Comparison of ENCODE assay signal across 17 cellular contexts in the genomic region with DNA sequence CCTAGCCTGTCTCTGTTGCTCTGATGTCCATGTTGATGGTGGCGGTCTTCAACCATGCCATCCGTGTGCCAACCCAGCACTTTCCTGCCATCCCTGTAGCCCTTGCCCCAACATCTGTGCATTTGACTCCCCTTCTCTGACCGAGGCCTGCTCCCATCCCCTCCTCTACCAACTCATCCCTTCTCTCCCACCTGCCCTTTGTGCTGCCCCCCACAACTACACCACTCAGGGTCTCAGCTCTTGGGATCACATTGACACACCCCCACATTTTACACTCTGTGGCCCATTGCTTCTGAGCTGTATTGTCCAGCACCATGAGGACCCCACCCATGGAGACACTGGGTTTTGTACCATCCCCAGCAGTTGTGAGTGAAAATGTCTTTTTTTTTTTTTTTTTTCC. TPM values are rescaled to one million over a fixed set of nuclear protein-coding genes. Genes with fewer than 3 reads are reported as not detected.
DNase-seq lines count a peak whose midpoint lies in the region; ATAC-seq and TF ChIP-seq lines count a peak whose summit lies in the region.
"Had no signal": no experiment of that assay in that cellular context is flagged by ENCODE, and none has a peak within 500 bp of the region (broad histone marks: within the 10 kb centered on the region; RNA-seq: fewer than 3 reads in every experiment).

No MANE protein-coding gene starts in this region.

- H4K5ac ChIP-seq in H9 (ENCODE audit: insufficient read length, low read depth, low read length): no peak overlapping the region

- no peak overlapping the region for H4K91ac ChIP-seq in H9 (ENCODE audit: insufficient read length, low read depth, low read length)

- DNase-seq in activated naive CD8-positive, alpha-beta T cell treated with anti-CD3 and anti-CD28 coated beads for 36 hours: no peak
- DNase-seq in H9 (peak; percentile 19), immature natural killer cell (no peak), type B pancreatic cell (ENCODE audit: extremely low spot score, unreplicated experiment) (no peak), T-helper 1 cell (no peak)
- DNase-seq: DND-41, NCI-H1048, NCI-H1436 treated with DMSO at 0.1 percent for 48 hours, NCI-H2029 treated with DMSO at 0.1 percent for 48 hours, NCI-H2171 treated with DMSO at 0.1 percent for 48 hours, NCI-H748 treated with DMSO at 0.1 percent for 48 hours, PC-3 had no signal

- H3K79me1 ChIP-seq in H9 (ENCODE audit: insufficient read depth, low read depth, low read length, poor library complexity, severe bottlenecking): no peaks in the 10 kb centered on the region

- peaks cover 61% of the 10 kb centered on the region for H3K4me1 Mint-ChIP-seq in activated naive CD8-positive, alpha-beta T cell (ENCODE audit: low read depth)
- H3K4me1 Mint-ChIP-seq in activated naive CD8-positive, alpha-beta T cell treated with anti-CD3 and anti-CD28 coated beads for 36 hours: peaks cover 58% of the 10 kb centered on the region
- H3K4me1 Mint-ChIP-seq in H9 (peaks cover 57 to 58% of the 10 kb centered on the region in 2 experiments), immature natural killer cell (peaks cover 78 to 84% of the 10 kb centered on the region in 2 donors), type B pancreatic cell (ENCODE audit: unreplicated experiment) (peaks cover 44% of the 10 kb centered on the region)

- H3K36me3 Mint-ChIP-seq in activated naive CD8-positive, alpha-beta T cell: peaks cover 11% of the 10 kb centered on the region
- H3K36me3 Mint-ChIP-seq in activated naive CD8-positive, alpha-beta T cell treated with anti-CD3 and anti-CD28 coated beads for 36 hours: peaks cover 27% of the 10 kb centered on the region
- H3K36me3 Mint-ChIP-seq in H9 (ENCODE audit: insufficient read depth in 1 of 3, low read depth in 3 of 3) (peaks cover 4 to 12% (median 10%) of the 10 kb centered on the region in 3 experiments; a peak in 5 of 7 replicates), immature natural killer cell (peaks cover 4 to 18% (median 5%) of the 10 kb centered on the region in 3 donors), type B pancreatic cell (peaks cover 9% of the 10 kb centered on the region)

- H3K56ac ChIP-seq in H9 (ENCODE audit: insufficient read length, low read depth, low read length): no peak overlapping the region

- no peak overlapping the region for H2BK5ac ChIP-seq in H9 (ENCODE audit: insufficient read length, low read length)

- no CpG with 5 or more reads among the region's 3 CpGs for WGBS in H9 (ENCODE audit: extremely low coverage, insufficient read length, low lambda C conversion rate)

- no peak overlapping the region for H3K27ac ChIP-seq in H9 (ENCODE audit: insufficient read length, low read depth, low read length)
- H3K27ac ChIP-seq: A549, RWPE1 had no signal

- H3K4me2 ChIP-seq in H9 (ENCODE audit: insufficient read depth, insufficient read length, low read length): no peak overlapping the region
- H3K4me2 ChIP-seq: A549 had no signal

- peaks cover 30% of the 10 kb centered on the region; the same call in 1 of the 2 replicates for H3K4me1 ChIP-seq in H9 (ENCODE audit: insufficient read depth, low read length)
- H3K4me1 ChIP-seq: A549 had no signal

- no peaks in the 10 kb centered on the region for H3K27me3 Mint-ChIP-seq in activated naive CD8-positive, alpha-beta T cell
- no peaks in the 10 kb centered on the region for H3K27me3 Mint-ChIP-seq in activated naive CD8-positive, alpha-beta T cell treated with anti-CD3 and anti-CD28 coated beads for 36 hours
- peaks cover 10% of the 10 kb centered on the region for H3K27me3 Mint-ChIP-seq in H9 (ENCODE audit: low read depth)
- peaks cover 0 to 8% (median 3%) of the 10 kb centered on the region in 3 donors for H3K27me3 Mint-ChIP-seq in immature natural killer cell (ENCODE audit: low read depth in 3 of 3)
- H3K27me3 Mint-ChIP-seq in type B pancreatic cell: peaks cover 34% of the 10 kb centered on the region

- H3K79me2 ChIP-seq in H9 (ENCODE audit: insufficient read depth, low read length): no peaks in the 10 kb centered on the region; the same call in 1 of the 2 replicates

- no peaks in the 10 kb centered on the region for H3K9me3 Mint-ChIP-seq in activated naive CD8-positive, alpha-beta T cell (ENCODE audit: low read depth)
- H3K9me3 Mint-ChIP-seq in activated naive CD8-positive, alpha-beta T cell treated with anti-CD3 and anti-CD28 coated beads for 36 hours: no peaks in the 10 kb centered on the region
- H3K9me3 Mint-ChIP-seq in H9 (peaks cover 3 to 5% of the 10 kb centered on the region in 2 experiments; a peak in 3 of 5 replicates), immature natural killer cell (no peaks in the 10 kb centered on the region), type B pancreatic cell (no peaks in the 10 kb centered on the region)

- TF ChIP-seq CTCF in H9 (conservative IDR thresholded peaks at IDR 0.05): no peak
- no peak for TF ChIP-seq CTCF in type B pancreatic cell (conservative IDR thresholded peaks at IDR 0.05)

- H3K27me3 ChIP-seq in H9 (ENCODE audit: insufficient read depth, low read length): no peaks in the 10 kb centered on the region

- no peaks in the 10 kb centered on the region for H3K9me3 ChIP-seq in H9 (ENCODE audit: control insufficient read depth, low read depth, low read length)
- H3K9me3 ChIP-seq: A549 had no signal

- peaks cover 13% of the 10 kb centered on the region for H3K23me2 ChIP-seq in H9 (ENCODE audit: insufficient read length, low read depth, low read length, poor library complexity, severe bottlenecking)

- H2BK20ac ChIP-seq in H9 (ENCODE audit: low read depth, low read length, poor library complexity, severe bottlenecking): no peak overlapping the region

- no peak overlapping the region for H3T11ph ChIP-seq in H9 (ENCODE audit: low read length)

- no peak overlapping the region for H3K14ac ChIP-seq in H9 (ENCODE audit: insufficient read depth, low read length)

- H2BK12ac ChIP-seq in H9 (ENCODE audit: insufficient read length, low read depth, low read length): no peak overlapping the region

- H3K18ac ChIP-seq in H9 (ENCODE audit: insufficient read length, low read depth, low read length): peak overlapping the region; percentile 11

- no peak overlapping the region for H2BK15ac ChIP-seq in H9 (ENCODE audit: low read depth, low read length)

- no peak overlapping the region for H3K4ac ChIP-seq in H9 (ENCODE audit: low read depth, low read length)

- no peak overlapping the region for H3K4me3 Mint-ChIP-seq in activated naive CD8-positive, alpha-beta T cell
- H3K4me3 Mint-ChIP-seq in activated naive CD8-positive, alpha-beta T cell treated with anti-CD3 and anti-CD28 coated beads for 36 hours: no peak overlapping the region
- H3K4me3 Mint-ChIP-seq in H9 (no peak overlapping the region), immature natural killer cell (peak overlapping the region in 4 of 5 donors; percentile 7 to 62 (median 36)), type B pancreatic cell (no peak overlapping the region)

- H4K8ac ChIP-seq in H9 (replicated peaks; ENCODE audit: insufficient read length, low read depth, low read length): no peak overlapping the region

- H3K23ac ChIP-seq in H9 (ENCODE audit: insufficient read length, low read depth, low read length): no peak overlapping the region

- H2BK120ac ChIP-seq in H9 (ENCODE audit: low read depth, low read length, poor library complexity, severe bottlenecking): no peak overlapping the region

- H3K9ac ChIP-seq in H9 (ENCODE audit: extremely low read depth, insufficient read length, low read length): no peak overlapping the region

- no peak for ATAC-seq in HG03460 (IDR thresholded peaks at IDR 0.05; ENCODE audit: unreplicated experiment)
- no peak for ATAC-seq in HG03045 (IDR thresholded peaks at IDR 0.05; ENCODE audit: unreplicated experiment)
- ATAC-seq: A549, PC-3 had no signal

- H4K20me1 ChIP-seq in H9 (ENCODE audit: control insufficient read depth, insufficient read depth, insufficient read length): no peaks in the 10 kb centered on the region

- H3K27ac Mint-ChIP-seq in activated naive CD8-positive, alpha-beta T cell: peak overlapping the region; percentile 78
- H3K27ac Mint-ChIP-seq in activated naive CD8-positive, alpha-beta T cell treated with anti-CD3 and anti-CD28 coated beads for 36 hours: no peak overlapping the region
- H3K27ac Mint-ChIP-seq in H9 (peak overlapping the region in 2 of 3 experiments; percentile 17 to 37; a peak in 1 of 7 replicates), immature natural killer cell (peak overlapping the region in 5 of 6 donors; percentile 27 to 80 (median 41)), type B pancreatic cell (peak overlapping the region; percentile 61)

- H2AK5ac ChIP-seq in H9 (ENCODE audit: insufficient read length, low read length): no peak overlapping the region

- no peak overlapping the region for H2AFZ ChIP-seq in H9 (ENCODE audit: low read length)

RNA-seq across cellular contexts. Expression of a gene that starts 11.6 kb away (rescaled TPM):
- 1 to 10 TPM; 5.8 to 5.9 TPM for total RNA-seq in activated naive CD8-positive, alpha-beta T cell treated with anti-CD3 and anti-CD28 coated beads for 36 hours
- total RNA-seq in H9 (2021) (2.8 and 2.9 TPM in 2 replicates), type B pancreatic cell (ENCODE audit: low replicate concordance) (6.6 and 12.9 TPM in 2 replicates)
- polyA plus RNA-seq in immature natural killer cell: 10 to 100 TPM in 1 of 3 donors, 1 to 10 TPM in 2; 6.6 to 14.2 (median 9.0) TPM

Comparison
In these comparisons a context has a peak if more than half of its experiments do, and no peak if none do; other contexts are left out.
1. H3K4me3 Mint-ChIP-seq: peak in immature natural killer cell (4 of 5); none in activated naive CD8-positive, alpha-beta T cell (single experiment), activated naive CD8-positive, alpha-beta T cell treated with anti-CD3 and anti-CD28 coated beads for 36 hours (single experiment), H9 (0 of 2) and type B pancreatic cell (single experiment).